In genomic region chr14:93184391-93185332, GRCh38 we compare ENCODE assay signal across 1 cellular context.
TF ChIP-seq lines count a peak whose summit lies in the region.

LYSET (plus strand) TSS chr14:93185317; CDS start chr14:93185406, 89 bp downstream.
MOAP1 (minus strand) TSS chr14:93184897; CDS start chr14:93184242, 655 bp downstream.

TF ChIP-seq in K562, 482 proteins besides CTCF, POLR2A, EP300 and RAD21 (continued from another document and continues in another):
- TF ChIP-seq ZMIZ1 (IDR thresholded peaks at IDR 0.05; ENCODE audit: low read depth in 2 of 2, low read length in 2 of 2) (no peak), E2F8 (IDR thresholded peaks at IDR 0.05; ENCODE audit: low read depth, partially characterized antibody) (no peak), SAP30 (IDR thresholded peaks at IDR 0.05; ENCODE audit: borderline replicate concordance, insufficient read depth, low read depth, low read length, poor library complexity, severe bottlenecking) (peak; percentile 58), ATF4 (CRISPR knock-in tag; IDR thresholded peaks at IDR 0.05) (no peak), ZNF551 (CRISPR knock-in tag; IDR thresholded peaks at IDR 0.05) (no peak), MCM2 (IDR thresholded peaks at IDR 0.05; ENCODE audit: low read depth) (no peak), MTA3 (IDR thresholded peaks at IDR 0.05; ENCODE audit: borderline replicate concordance) (no peak), ZNF140 (CRISPR knock-in tag; IDR thresholded peaks at IDR 0.05) (no peak), ZNF785 (CRISPR knock-in tag; IDR thresholded peaks at IDR 0.05) (no peak), GTF2F1 (IDR thresholded peaks at IDR 0.05; ENCODE audit: low read depth, low read length) (no peak), TSHZ1 (CRISPR knock-in tag; IDR thresholded peaks at IDR 0.05) (no peak), ZNF507 (tag; conservative IDR thresholded peaks at IDR 0.05) (no peak), ELF2 (CRISPR knock-in tag; IDR thresholded peaks at IDR 0.05) (no peak), ATF1 (CRISPR knock-in tag; IDR thresholded peaks at IDR 0.05) (no peak), ATF1 (tag; IDR thresholded peaks at IDR 0.05) (peak; percentile 89), SREBF1 (IDR thresholded peaks at IDR 0.05; ENCODE audit: borderline replicate concordance, low read depth, low read length) (no peak), ZNF699 (CRISPR knock-in tag; IDR thresholded peaks at IDR 0.05; ENCODE audit: insufficient replicate concordance) (no peak), ZNF766 (CRISPR knock-in tag; conservative IDR thresholded peaks at IDR 0.05) (no peak), ZKSCAN8 (CRISPR knock-in tag; IDR thresholded peaks at IDR 0.05) (no peak), SUPT5H (IDR thresholded peaks at IDR 0.05) (peak; percentile 67), CBX8 (IDR thresholded peaks at IDR 0.05; ENCODE audit: borderline replicate concordance, extremely low read depth, low read depth, low read length, poor library complexity, severe bottlenecking) (no peak), HDAC2 (IDR thresholded peaks at IDR 0.05) (no peak), ZFP91 (CRISPR knock-in tag; IDR thresholded peaks at IDR 0.05) (no peak), ZNF175 (CRISPR knock-in tag; IDR thresholded peaks at IDR 0.05; ENCODE audit: low read depth) (no peak), E4F1 (CRISPR knock-in tag; IDR thresholded peaks at IDR 0.05; ENCODE audit: borderline replicate concordance) (no peak), ZNF143 (CRISPR knock-in tag; IDR thresholded peaks at IDR 0.05) (no peak), KAT7 (CRISPR knock-in tag; IDR thresholded peaks at IDR 0.05; ENCODE audit: borderline replicate concordance) (0 out of 2 replicates have a peak, but pooled peaks have one; percentile 33), MEF2D (tag; conservative IDR thresholded peaks at IDR 0.05; ENCODE audit: low read depth) (no peak), KLF10 (CRISPR knock-in tag; IDR thresholded peaks at IDR 0.05) (no peak), ZNF184 (CRISPR knock-in tag; IDR thresholded peaks at IDR 0.05) (no peak), CREB3 (tag; conservative IDR thresholded peaks at IDR 0.05; ENCODE audit: low read depth) (no peak), ZNF512 (tag; IDR thresholded peaks at IDR 0.05) (no peak), BCOR (IDR thresholded peaks at IDR 0.05) (no peak), MEF2A (IDR thresholded peaks at IDR 0.05; ENCODE audit: control insufficient read depth, low read depth, low read length) (no peak), ZBTB17 (CRISPR knock-in tag; IDR thresholded peaks at IDR 0.05) (no peak), REST (CRISPR knock-in tag; IDR thresholded peaks at IDR 0.05; ENCODE audit: low read depth) (no peak), KDM1A (IDR thresholded peaks at IDR 0.05) (no peak), PKNOX1 (IDR thresholded peaks at IDR 0.05) (peak; percentile 37)
